ENCODE assay signal across 19 cellular contexts in the genomic region with DNA sequence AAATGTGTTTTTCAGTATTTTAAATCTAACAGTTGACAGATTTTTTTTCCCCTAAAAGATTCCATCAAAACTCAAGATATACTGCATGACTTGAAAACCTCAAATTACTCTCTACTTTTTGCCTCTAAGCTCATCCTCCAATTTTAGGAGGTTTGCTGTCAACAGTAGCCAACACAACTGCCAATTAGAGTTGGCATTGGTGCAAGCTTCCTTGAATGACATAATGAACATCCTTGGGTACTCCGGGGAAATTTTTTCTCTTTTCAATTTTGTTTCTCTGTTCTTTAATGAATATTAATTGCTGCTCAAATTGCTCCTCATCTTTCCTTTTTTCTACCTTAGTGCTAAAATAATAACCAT. TPM values are rescaled to one million over a fixed set of nuclear protein-coding genes. Genes with fewer than 3 reads are reported as not detected.
DNase-seq lines count a peak whose midpoint lies in the region; ATAC-seq and TF ChIP-seq lines count a peak whose summit lies in the region.
"Had no signal": no experiment of that assay in that cellular context is flagged by ENCODE, and none has a peak within 500 bp of the region (broad histone marks: within the 10 kb centered on the region; RNA-seq: fewer than 3 reads in every experiment).

No MANE protein-coding gene starts in this region.

- H3K27me3 ChIP-seq in HUES64 (ENCODE audit: insufficient read depth, low read length) (no peaks in the 10 kb centered on the region), iPS-18a (ENCODE audit: control insufficient read depth, insufficient read depth, low read length) (no peaks in the 10 kb centered on the region), skeletal muscle satellite cell (ENCODE audit: control insufficient read depth, insufficient read depth, low read length) (no peaks in the 10 kb centered on the region), foreskin keratinocyte (no peaks in the 10 kb centered on the region)
- no peaks in the 10 kb centered on the region for H3K27me3 ChIP-seq in CD8-positive, alpha-beta memory T cell (ENCODE audit: insufficient read depth, low read length, poor library complexity, severe bottlenecking)
- H3K27me3 ChIP-seq: BLaER1 had no signal

- no peak overlapping the region for H3K4me3 Mint-ChIP-seq in CD8-positive, alpha-beta memory T cell
- H3K4me3 Mint-ChIP-seq: activated naive CD4-positive, alpha-beta T cell treated with anti-CD3 and anti-CD28 coated beads for 36 hours; stimulated activated memory B cell treated with anti-CD40 and anti-IgM and Interleukin-4, amounts not matched to agents 10 μg/mL and 1 μg/mL and 100 μg/mL, for 72 hours had no signal

- H3K9ac ChIP-seq in HUES64 (ENCODE audit: low read depth, low read length) = peak overlapping the region; percentile 18; the same call in 1 of the 2 replicates
- no peak overlapping the region for H3K9ac ChIP-seq in SK-N-MC (ENCODE audit: insufficient read length)
- H3K9ac ChIP-seq in iPS-18a (ENCODE audit: low read length) = peak overlapping the region; percentile 5
- no peak overlapping the region for H3K9ac ChIP-seq in skeletal muscle satellite cell (ENCODE audit: low read depth, low read length)
- H3K9ac ChIP-seq: BLaER1, SK-N-SH had no signal

- peak overlapping the region; percentile 50 for H3K27ac ChIP-seq in HUES64 (ENCODE audit: low read depth, low read length)
- H3K27ac ChIP-seq in SK-N-MC = no peak overlapping the region
- H3K27ac ChIP-seq in iPS-18a (ENCODE audit: low read length) = no peak overlapping the region
- no peak overlapping the region for H3K27ac ChIP-seq in foreskin keratinocyte
- H3K27ac ChIP-seq in CD8-positive, alpha-beta memory T cell (ENCODE audit: low read depth, low read length) = no peak overlapping the region
- H3K27ac ChIP-seq: BLaER1, coronary artery, spleen, tibial artery had no signal

- H3K9me3 Mint-ChIP-seq in CD8-positive, alpha-beta memory T cell = no peaks in the 10 kb centered on the region
- H3K9me3 Mint-ChIP-seq: activated naive CD4-positive, alpha-beta T cell treated with anti-CD3 and anti-CD28 coated beads for 36 hours; stimulated activated memory B cell treated with anti-CD40 and anti-IgM and Interleukin-4, amounts not matched to agents 10 μg/mL and 1 μg/mL and 100 μg/mL, for 72 hours had no signal

- no peaks in the 10 kb centered on the region for H3K9me3 ChIP-seq in HUES64 (ENCODE audit: insufficient read depth, low read depth, low read length)
- no peaks in the 10 kb centered on the region for H3K9me3 ChIP-seq in SK-N-MC (ENCODE audit: low read depth, low read length)
- no peaks in the 10 kb centered on the region for H3K9me3 ChIP-seq in iPS-18a (ENCODE audit: control insufficient read depth, low read depth, low read length)
- H3K9me3 ChIP-seq in skeletal muscle satellite cell (replicated peaks; ENCODE audit: low read length) = no peaks in the 10 kb centered on the region
- H3K9me3 ChIP-seq in CD8-positive, alpha-beta memory T cell (ENCODE audit: low read length) = no peaks in the 10 kb centered on the region
- H3K9me3 ChIP-seq: BLaER1, SK-N-SH, spleen, tibial artery had no signal

- H3K36me3 ChIP-seq in HUES64 (ENCODE audit: insufficient read depth, low read length) (no peaks in the 10 kb centered on the region), SK-N-MC (ENCODE audit: insufficient read depth, low read length) (no peaks in the 10 kb centered on the region), iPS-18a (ENCODE audit: control insufficient read depth, low read depth, low read length) (no peaks in the 10 kb centered on the region), skeletal muscle satellite cell (ENCODE audit: insufficient read depth, low read length) (no peaks in the 10 kb centered on the region)
- no peaks in the 10 kb centered on the region for H3K36me3 ChIP-seq in CD8-positive, alpha-beta memory T cell (ENCODE audit: insufficient read depth, low read length)
- H3K36me3 ChIP-seq: BLaER1, spleen, tibial artery had no signal

- ATAC-seq in foreskin keratinocyte (no peak), left cardiac atrium (no peak)

- H3K4me3 ChIP-seq in HUES64 (ENCODE audit: low read length) (no peak overlapping the region), SK-N-MC (peak overlapping the region; percentile 30; the same call in 1 of the 2 replicates), iPS-18a (ENCODE audit: low read length) (peak overlapping the region; percentile 31), skeletal muscle satellite cell (ENCODE audit: low read length) (no peak overlapping the region)
- no peak overlapping the region for H3K4me3 ChIP-seq in CD8-positive, alpha-beta memory T cell (ENCODE audit: low read length)
- H3K4me3 ChIP-seq: BLaER1, coronary artery, spleen, tibial artery had no signal

- H3K27ac Mint-ChIP-seq in CD8-positive, alpha-beta memory T cell = no peak overlapping the region
- H3K27ac Mint-ChIP-seq: activated naive CD4-positive, alpha-beta T cell treated with anti-CD3 and anti-CD28 coated beads for 36 hours; stimulated activated memory B cell treated with anti-CD40 and anti-IgM and Interleukin-4, amounts not matched to agents 10 μg/mL and 1 μg/mL and 100 μg/mL, for 72 hours had no signal

- no peaks in the 10 kb centered on the region for H3K36me3 Mint-ChIP-seq in CD8-positive, alpha-beta memory T cell
- H3K36me3 Mint-ChIP-seq: stimulated activated memory B cell treated with anti-CD40 and anti-IgM and Interleukin-4, amounts not matched to agents 10 μg/mL and 1 μg/mL and 100 μg/mL, for 72 hours had no signal

- TF ChIP-seq CTCF in foreskin keratinocyte (conservative IDR thresholded peaks at IDR 0.05) = no peak

- CTCF ChIA-PET in CD8-positive, alpha-beta memory T cell (lab: Charles Lee) = no interaction called here

- no peak for DNase-seq in SK-N-MC (ENCODE audit: low read depth, low spot score)
- DNase-seq in foreskin keratinocyte = no peak
- no peak for DNase-seq in CD8-positive, alpha-beta memory T cell
- DNase-seq in NAMALWA (ENCODE audit: low spot score) = no peak
- DNase-seq in left cardiac atrium = no peak
- DNase-seq: activated CD4-positive, alpha-beta T cell treated with anti-CD3 and anti-CD28 coated beads for 4 hours; activated CD8-positive, alpha-beta memory T cell treated with anti-CD3 and anti-CD28 coated beads, Interleukin-2, amount 50 U/mL, for 4 hours; activated naive CD4-positive, alpha-beta T cell treated with anti-CD3 and anti-CD28 coated beads for 36 hours; kidney; midbrain; SK-N-SH; spleen; tibial artery had no signal

- intact Hi-C loops in left cardiac atrium (cut with DNase I) = no loop called here

- peaks cover 11 to 54% of the 10 kb centered on the region in 2 donors for H3K27me3 Mint-ChIP-seq in CD8-positive, alpha-beta memory T cell

- H3K4me1 ChIP-seq in HUES64 (ENCODE audit: insufficient read depth, low read length) (peaks cover 87% of the 10 kb centered on the region), iPS-18a (ENCODE audit: control insufficient read depth, low read depth, low read length) (peaks cover 77% of the 10 kb centered on the region), skeletal muscle satellite cell (ENCODE audit: control insufficient read depth, insufficient read depth, low read length) (peaks cover 55% of the 10 kb centered on the region), foreskin keratinocyte (peaks cover 17% of the 10 kb centered on the region)
- H3K4me1 ChIP-seq in CD8-positive, alpha-beta memory T cell (ENCODE audit: insufficient read depth, low read length) = no peaks in the 10 kb centered on the region

- POLR2A ChIA-PET in CD8-positive, alpha-beta memory T cell (lab: Charles Lee) = no interaction called here

- H3K4me2 ChIP-seq in skeletal muscle satellite cell (ENCODE audit: low read length) = peak overlapping the region; percentile 30
- H3K4me2 ChIP-seq: BLaER1, SK-N-SH had no signal

- 83% methylated on average over 1 of the region's 1 CpG for WGBS in HUES64

- H3K4me1 Mint-ChIP-seq in CD8-positive, alpha-beta memory T cell = no peaks in the 10 kb centered on the region

RNA-seq across cellular contexts. Expression of a gene that starts 34.4 kb away (rescaled TPM):
- 11.7 TPM for polyA plus RNA-seq in HUES64 (2013, experiment 1 of 2)
- polyA plus RNA-seq in HUES64 (2013, experiment 2 of 2) = 12.4 TPM
- total RNA-seq in skeletal muscle satellite cell (2012; rRNA removed) = 6.6 and 7.9 TPM in 2 replicates
- total RNA-seq in foreskin keratinocyte = 2.2 and 2.8 TPM in 2 replicates
- polyA plus RNA-seq in foreskin keratinocyte = 1.1 and 1.3 TPM in 2 replicates
- under 1 TPM; 0.39 to 0.78 TPM for total RNA-seq in CD8-positive, alpha-beta memory T cell
- 0.47 TPM for polyA plus RNA-seq in CD8-positive, alpha-beta memory T cell
- 1 to 10 TPM; 4.3 to 5.5 TPM for total RNA-seq in left cardiac atrium
- polyA plus RNA-seq: SK-N-SH had no signal

Comparison
In these comparisons a context has a peak if more than half of its experiments do, and no peak if none do; other contexts are left out.
1. H3K4me3 ChIP-seq: peak in SK-N-MC (single experiment) and iPS-18a (single experiment); none in HUES64 (single experiment), skeletal muscle satellite cell (single experiment) and CD8-positive, alpha-beta memory T cell (single experiment).
2. H3K9ac ChIP-seq: peak in HUES64 (single experiment) and iPS-18a (single experiment); none in SK-N-MC (single experiment) and skeletal muscle satellite cell (single experiment).